ENCODE assay signal across 1 cellular context in the genomic region with DNA sequence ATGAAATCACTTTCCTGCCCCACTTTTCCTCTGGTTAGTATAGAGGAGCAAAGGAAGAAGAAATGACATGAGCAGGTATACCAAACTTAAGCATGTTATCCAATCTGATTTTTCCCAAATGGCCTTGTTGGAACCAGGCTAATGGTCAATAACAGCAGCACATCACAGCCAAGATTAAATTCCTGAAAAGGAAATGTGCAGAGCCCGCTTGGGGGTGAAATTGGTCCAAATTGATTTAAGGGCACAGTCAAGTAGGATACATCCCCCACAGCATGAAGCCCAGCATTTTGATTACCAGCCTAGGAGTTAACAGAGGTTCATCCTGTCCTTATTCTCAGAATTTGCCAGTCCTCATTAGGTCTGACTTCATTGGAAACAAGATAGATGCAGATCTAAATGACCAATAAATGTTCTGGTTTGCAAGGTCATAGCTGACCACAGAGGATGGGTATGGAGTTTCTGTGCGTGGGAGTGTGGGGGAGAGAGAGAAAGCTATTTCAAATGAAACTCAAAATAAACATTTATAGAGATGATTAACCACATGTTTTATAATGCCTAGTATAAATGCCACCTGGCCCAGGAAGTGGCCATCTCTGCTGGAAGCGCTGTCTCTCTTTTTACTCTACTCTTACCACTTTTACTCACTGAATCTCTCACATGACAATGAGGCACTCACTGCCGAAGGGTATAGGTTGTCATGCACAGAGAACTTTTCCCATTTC.
TF ChIP-seq lines count a peak whose summit lies in the region.

No MANE protein-coding gene starts in this region.

TF ChIP-seq in SK-N-SH treated with all-trans-retinoic acid at 6 μM for 48 hours, 23 proteins besides CTCF, POLR2A, EP300 and RAD21 (continued from another document):
- TF ChIP-seq CREB5 (CRISPR knock-in tag; IDR thresholded peaks at IDR 0.05; ENCODE audit: low read depth) (peak; percentile 38; the same call in 1 of the 2 replicates), ZFP3 (CRISPR knock-in tag; IDR thresholded peaks at IDR 0.05) (no peak)
- TF ChIP-seq, protein P1, sequence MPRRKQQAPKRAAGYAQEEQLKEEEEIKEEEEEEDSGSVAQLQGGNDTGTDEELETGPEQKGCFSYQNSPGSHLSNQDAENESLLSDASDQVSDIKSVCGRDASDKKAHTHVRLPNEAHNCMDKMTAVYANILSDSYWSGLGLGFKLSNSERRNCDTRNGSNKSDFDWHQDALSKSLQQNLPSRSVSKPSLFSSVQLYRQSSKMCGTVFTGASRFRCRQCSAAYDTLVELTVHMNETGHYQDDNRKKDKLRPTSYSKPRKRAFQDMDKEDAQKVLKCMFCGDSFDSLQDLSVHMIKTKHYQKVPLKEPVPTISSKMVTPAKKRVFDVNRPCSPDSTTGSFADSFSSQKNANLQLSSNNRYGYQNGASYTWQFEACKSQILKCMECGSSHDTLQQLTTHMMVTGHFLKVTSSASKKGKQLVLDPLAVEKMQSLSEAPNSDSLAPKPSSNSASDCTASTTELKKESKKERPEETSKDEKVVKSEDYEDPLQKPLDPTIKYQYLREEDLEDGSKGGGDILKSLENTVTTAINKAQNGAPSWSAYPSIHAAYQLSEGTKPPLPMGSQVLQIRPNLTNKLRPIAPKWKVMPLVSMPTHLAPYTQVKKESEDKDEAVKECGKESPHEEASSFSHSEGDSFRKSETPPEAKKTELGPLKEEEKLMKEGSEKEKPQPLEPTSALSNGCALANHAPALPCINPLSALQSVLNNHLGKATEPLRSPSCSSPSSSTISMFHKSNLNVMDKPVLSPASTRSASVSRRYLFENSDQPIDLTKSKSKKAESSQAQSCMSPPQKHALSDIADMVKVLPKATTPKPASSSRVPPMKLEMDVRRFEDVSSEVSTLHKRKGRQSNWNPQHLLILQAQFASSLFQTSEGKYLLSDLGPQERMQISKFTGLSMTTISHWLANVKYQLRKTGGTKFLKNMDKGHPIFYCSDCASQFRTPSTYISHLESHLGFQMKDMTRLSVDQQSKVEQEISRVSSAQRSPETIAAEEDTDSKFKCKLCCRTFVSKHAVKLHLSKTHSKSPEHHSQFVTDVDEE (CRISPR knock-in tag; IDR thresholded peaks at IDR 0.05), result peak; percentile 69
